In the genomic region with DNA sequence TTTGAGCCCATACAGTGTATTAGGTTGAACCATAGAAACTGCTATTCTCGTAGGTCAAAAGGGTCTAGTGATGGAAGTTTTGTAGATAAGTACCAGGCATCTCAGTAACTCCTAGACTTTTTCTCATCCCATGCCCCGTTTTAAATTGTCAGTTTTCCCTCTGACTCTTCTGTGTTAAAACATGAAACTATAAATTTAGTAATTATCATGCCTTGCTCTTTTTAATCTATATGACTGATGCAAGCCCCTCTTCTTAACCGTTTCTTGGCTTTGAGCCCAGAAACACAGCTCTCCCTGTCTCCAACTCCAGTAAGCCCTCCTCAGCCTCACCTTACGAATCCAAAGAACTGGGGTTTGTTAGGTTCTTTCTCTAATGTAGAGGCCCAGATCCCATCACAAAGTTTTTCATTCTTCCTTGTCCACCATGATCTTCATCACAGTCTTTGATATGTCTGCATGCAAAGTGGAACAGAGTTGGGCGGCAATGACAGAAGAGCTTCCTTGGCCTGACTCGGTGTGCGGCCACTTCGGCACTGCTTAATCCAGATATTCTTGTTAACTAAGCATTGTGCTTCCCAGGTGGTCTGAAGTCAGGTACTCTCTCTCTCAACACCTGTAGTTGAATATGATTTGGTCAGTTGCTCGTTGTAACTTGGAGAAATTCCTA, we compare ENCODE assay signal across 21 cellular contexts. TPM values are rescaled to one million over a fixed set of nuclear protein-coding genes. Genes with fewer than 3 reads are reported as not detected.
DNase-seq lines count a peak whose midpoint lies in the region; ATAC-seq and TF ChIP-seq lines count a peak whose summit lies in the region.
"Had no signal": no experiment of that assay in that cellular context is flagged by ENCODE, and none has a peak within 500 bp of the region (broad histone marks: within the 10 kb centered on the region; RNA-seq: fewer than 3 reads in every experiment).

No MANE protein-coding gene starts in this region.

- H3K4me2 ChIP-seq in GM23248 (ENCODE audit: unreplicated experiment) (peak overlapping the region; percentile 24), mesenchymal stem cell (ENCODE audit: low read length, poor library complexity, severe bottlenecking) (no peak overlapping the region)

- peaks cover 12% of the 10 kb centered on the region for H3K36me3 ChIP-seq in CD4-positive, CD25-positive, alpha-beta regulatory T cell (ENCODE audit: control insufficient read depth, insufficient read depth, low read length)
- H3K36me3 ChIP-seq in GM23248 (ENCODE audit: low read depth): peaks cover 49% of the 10 kb centered on the region
- H3K36me3 ChIP-seq in mesenchymal stem cell (ENCODE audit: control insufficient read depth in 1 of 2, insufficient read depth in 2 of 2, low read depth in 1 of 2, low read length in 2 of 2): peaks cover 18 to 56% of the 10 kb centered on the region in 2 experiments

- no peak for ATAC-seq in CD4-positive, CD25-positive, alpha-beta regulatory T cell (ENCODE audit: low read depth in 2 of 2)
- ATAC-seq in WTC11 (no peak), HG03139 (IDR thresholded peaks at IDR 0.05; ENCODE audit: unreplicated experiment) (no peak), GM18498 (IDR thresholded peaks at IDR 0.05; ENCODE audit: unreplicated experiment) (no peak)
- ATAC-seq in activated T-cell treated with anti-CD3 and anti-CD28 coated beads, Interleukin-2, amount 50 U/mL, for 4 hours: no peak
- ATAC-seq: K562 had no signal

- H3K14ac ChIP-seq in mesenchymal stem cell (ENCODE audit: low read length in 2 of 2): no peak overlapping the region

- H2BK5ac ChIP-seq in mesenchymal stem cell (ENCODE audit: low read depth, low read length, poor library complexity, severe bottlenecking): no peak overlapping the region

- peaks cover 3% of the 10 kb centered on the region for H3K36me3 Mint-ChIP-seq in CD4-positive, CD25-positive, alpha-beta regulatory T cell
- peaks cover 13% of the 10 kb centered on the region for H3K36me3 Mint-ChIP-seq in WTC11
- H3K36me3 Mint-ChIP-seq in activated T-cell treated with anti-CD3 and anti-CD28 coated beads, Interleukin-2, amount 50 U/mL, for 4 hours (ENCODE audit: insufficient read depth): peaks cover 7% of the 10 kb centered on the region

- no peak overlapping the region for H2BK12ac ChIP-seq in mesenchymal stem cell (ENCODE audit: low read length in 2 of 2)

- peaks cover 28% of the 10 kb centered on the region; the same call in 1 of the 2 replicates for H4K20me1 ChIP-seq in GM23248 (ENCODE audit: insufficient read depth)

- DNase-seq in CD4-positive, CD25-positive, alpha-beta regulatory T cell: no peak
- DNase-seq in GM23248 (peak; percentile 25), WTC11 (ENCODE audit: low spot score) (no peak), mesenchymal stem cell (no peak), AG08396 (ENCODE audit: low spot score) (no peak)
- DNase-seq in activated T-cell treated with anti-CD3 and anti-CD28 coated beads, Interleukin-2, amount 50 U/mL, for 4 hours: no peak
- DNase-seq: Calu3; CD4-positive, alpha-beta T cell; DMS79 treated with DMSO at 0.1 percent for 48 hours; GDM1; GOT3; NCI-H1417 treated with DMSO at 0.1 percent for 48 hours; NCI-H1930; NCI-H2171 treated with DMSO at 0.1 percent for 48 hours; NCI-H510A; SHP77 treated with DMSO at 0.1 percent for 48 hours had no signal

- no peak overlapping the region for H2BK15ac ChIP-seq in mesenchymal stem cell (ENCODE audit: low read depth, poor library complexity, severe bottlenecking)

- POLR2A ChIA-PET in WTC11 (lab: Charles Lee): no interaction called here

- H3K27ac ChIP-seq in CD4-positive, CD25-positive, alpha-beta regulatory T cell (ENCODE audit: insufficient read depth, low read length, poor library complexity, severe bottlenecking): no peak overlapping the region
- H3K27ac ChIP-seq in GM23248 (peak overlapping the region; percentile 58), mesenchymal stem cell (ENCODE audit: low read length, poor library complexity, severe bottlenecking) (no peak overlapping the region)

- no peaks in the 10 kb centered on the region for H3K4me1 ChIP-seq in CD4-positive, CD25-positive, alpha-beta regulatory T cell (ENCODE audit: control insufficient read depth, insufficient read depth, low read length, poor library complexity, severe bottlenecking)
- H3K4me1 ChIP-seq in GM23248 (ENCODE audit: insufficient read depth): peaks cover 49% of the 10 kb centered on the region
- peaks cover 4% of the 10 kb centered on the region for H3K4me1 ChIP-seq in mesenchymal stem cell (ENCODE audit: control insufficient read depth, insufficient read depth, low read depth, low read length)

- H2BK120ac ChIP-seq in mesenchymal stem cell (ENCODE audit: low read depth, low read length): no peak overlapping the region

- H2AFZ ChIP-seq in GM23248 (no peak overlapping the region), mesenchymal stem cell (ENCODE audit: low read depth, low read length) (no peak overlapping the region)

- peaks cover 9% of the 10 kb centered on the region for H3K79me1 ChIP-seq in mesenchymal stem cell (replicated peaks; ENCODE audit: low read length, poor library complexity, severe bottlenecking)

- H4K91ac ChIP-seq in mesenchymal stem cell (ENCODE audit: low read length): no peak overlapping the region

- H3K9me2 ChIP-seq in GM23248 (ENCODE audit: insufficient read depth): no peaks in the 10 kb centered on the region

- H3K27ac Mint-ChIP-seq in CD4-positive, CD25-positive, alpha-beta regulatory T cell: peak overlapping the region in 2 of 3 donors; percentile 14 to 36
- H3K27ac Mint-ChIP-seq in WTC11: peak overlapping the region; percentile 73
- H3K27ac Mint-ChIP-seq: B cell; CD4-positive, alpha-beta T cell; T-helper 1 cell treated with Interleukin-12 subunit alpha and Interleukin-12 subunit beta and Interleukin-4 antibody, amounts not matched to agents 30 μg/mL and 1 μg/mL, for 36 hours had no signal

- peaks cover 8 to 18% (median 15%) of the 10 kb centered on the region in 4 donors for H3K4me1 Mint-ChIP-seq in CD4-positive, CD25-positive, alpha-beta regulatory T cell
- peaks cover 54% of the 10 kb centered on the region for H3K4me1 Mint-ChIP-seq in WTC11
- H3K4me1 Mint-ChIP-seq in activated T-cell treated with anti-CD3 and anti-CD28 coated beads, Interleukin-2, amount 50 U/mL, for 4 hours (ENCODE audit: low read depth): peaks cover 4% of the 10 kb centered on the region

- peak overlapping the region in 1 of 2 experiments; percentile 68 for H3K23ac ChIP-seq in mesenchymal stem cell (ENCODE audit: low read length in 2 of 2)

- H3F3A ChIP-seq in GM23248 (ENCODE audit: insufficient read depth): peaks cover 88% of the 10 kb centered on the region

- no peak overlapping the region for H4K8ac ChIP-seq in mesenchymal stem cell (ENCODE audit: low read length)

- no peak for TF ChIP-seq CTCF in WTC11 (IDR thresholded peaks at IDR 0.05)

- CTCF ChIA-PET in WTC11 (lab: Charles Lee): interaction anchor here (1.8 to 6.8 kb wide), 2 partner anchors 21 to 25 kb away, joined by 8 to 57 read pairs; no protein-coding TSS in a partner anchor

- no peak overlapping the region for H3K4me3 Mint-ChIP-seq in CD4-positive, CD25-positive, alpha-beta regulatory T cell
- no peak overlapping the region for H3K4me3 Mint-ChIP-seq in WTC11
- H3K4me3 Mint-ChIP-seq in activated T-cell treated with anti-CD3 and anti-CD28 coated beads, Interleukin-2, amount 50 U/mL, for 4 hours: no peak overlapping the region
- H3K4me3 Mint-ChIP-seq: B cell; CD4-positive, alpha-beta T cell; T-helper 1 cell treated with Interleukin-12 subunit alpha and Interleukin-12 subunit beta and Interleukin-4 antibody, amounts not matched to agents 30 μg/mL and 1 μg/mL, for 36 hours had no signal

- no peak overlapping the region for H3K4me3 ChIP-seq in CD4-positive, CD25-positive, alpha-beta regulatory T cell (ENCODE audit: low read depth, low read length)
- H3K4me3 ChIP-seq in GM23248 (no peak overlapping the region), mesenchymal stem cell (ENCODE audit: insufficient read depth in 1 of 2, low read depth in 1 of 2, low read length in 2 of 2) (no peak overlapping the region)
- H3K4me3 ChIP-seq: K562 had no signal

- H3K27me3 Mint-ChIP-seq in CD4-positive, CD25-positive, alpha-beta regulatory T cell: no peaks in the 10 kb centered on the region
- no peaks in the 10 kb centered on the region for H3K27me3 Mint-ChIP-seq in WTC11 (ENCODE audit: low read depth)
- no peaks in the 10 kb centered on the region for H3K27me3 Mint-ChIP-seq in activated T-cell treated with anti-CD3 and anti-CD28 coated beads, Interleukin-2, amount 50 U/mL, for 4 hours (ENCODE audit: low read depth)
- H3K27me3 Mint-ChIP-seq: B cell; CD4-positive, alpha-beta T cell had no signal

- no peaks in the 10 kb centered on the region for H3K9me3 ChIP-seq in CD4-positive, CD25-positive, alpha-beta regulatory T cell (ENCODE audit: control insufficient read depth in 2 of 2, low read length in 2 of 2)
- H3K9me3 ChIP-seq in GM23248 (ENCODE audit: low read depth): no peaks in the 10 kb centered on the region
- H3K9me3 ChIP-seq in mesenchymal stem cell (ENCODE audit: control insufficient read depth, low read length): no peaks in the 10 kb centered on the region

- in situ Hi-C loops in GM23248 (cut with MboI): loop anchor here (25.0 kb wide), 1 partner anchor 1257 kb away; no protein-coding TSS in a partner anchor

- WGBS in GM23248 (ENCODE audit: low coverage in 1 of 2, low lambda C conversion rate in 2 of 2, missing lambda C conversion rate in 2 of 2), 2 experiments: 73 to 74% methylated on average over 9 of the region's 9 CpGs
- 93% methylated on average over 6 of the region's 9 CpGs for WGBS in mesenchymal stem cell

- no peak overlapping the region for H3K4ac ChIP-seq in mesenchymal stem cell (ENCODE audit: low read depth in 1 of 2, low read length in 2 of 2)

- H3K9ac ChIP-seq in GM23248 (peak overlapping the region; percentile 56; the same call in 1 of the 2 replicates), mesenchymal stem cell (ENCODE audit: low read length) (peak overlapping the region; percentile 62)

- H3K18ac ChIP-seq in mesenchymal stem cell (ENCODE audit: low read depth in 1 of 2, low read length in 2 of 2): no peak overlapping the region

- H3K9me3 Mint-ChIP-seq in CD4-positive, CD25-positive, alpha-beta regulatory T cell: no peaks in the 10 kb centered on the region
- no peaks in the 10 kb centered on the region for H3K9me3 Mint-ChIP-seq in WTC11
- H3K9me3 Mint-ChIP-seq in activated T-cell treated with anti-CD3 and anti-CD28 coated beads, Interleukin-2, amount 50 U/mL, for 4 hours: no peaks in the 10 kb centered on the region
- H3K9me3 Mint-ChIP-seq: CD4-positive, alpha-beta T cell; T-helper 1 cell treated with Interleukin-12 subunit alpha and Interleukin-12 subunit beta and Interleukin-4 antibody, amounts not matched to agents 30 μg/mL and 1 μg/mL, for 36 hours had no signal

- H3K79me2 ChIP-seq in GM23248 (ENCODE audit: insufficient read depth): peaks cover 65% of the 10 kb centered on the region

- no peak overlapping the region for H2AK5ac ChIP-seq in mesenchymal stem cell (ENCODE audit: low read length, severe bottlenecking)

- H3K27me3 ChIP-seq in CD4-positive, CD25-positive, alpha-beta regulatory T cell (ENCODE audit: control insufficient read depth, insufficient read depth, low read length): no peaks in the 10 kb centered on the region
- H3K27me3 ChIP-seq in GM23248 (replicated peaks; ENCODE audit: insufficient read depth) (no peaks in the 10 kb centered on the region), mesenchymal stem cell (ENCODE audit: control insufficient read depth in 1 of 2, insufficient read depth in 1 of 2, low read length in 2 of 2) (no peaks in the 10 kb centered on the region)

RNA-seq across cellular contexts. Expression of a gene that starts 21.1 kb away (rescaled TPM):
- 27.9 TPM for total RNA-seq in CD4-positive, CD25-positive, alpha-beta regulatory T cell
- 1 to 10 TPM; 3.9 to 4.3 (median 4.3) TPM for polyA plus RNA-seq in CD4-positive, CD25-positive, alpha-beta regulatory T cell
- total RNA-seq in GM23248 (2014; rRNA removed; shearing (Covaris generic)): 195 and 201 TPM in 2 replicates
- polyA plus RNA-seq in GM23248 (2016; fragmentation: Nextera tagmentation; extraction: Ambion mirVana): 145 and 150 TPM in 2 replicates
- total RNA-seq in WTC11 (2021): 33.0 to 40.7 TPM (median 40.0 TPM) in 3 replicates
- polyA plus RNA-seq in mesenchymal stem cell (2013, experiment 1 of 2): 15.4 TPM
- polyA plus RNA-seq in mesenchymal stem cell (2013, experiment 2 of 2): 15.8 TPM
- 1 to 10 TPM; 2.5 to 3.8 (median 3.6) TPM for total RNA-seq in activated T-cell treated with anti-CD3 and anti-CD28 coated beads, Interleukin-2, amount 50 U/mL, for 4 hours
